ENCODE assay signal across 1 cellular context in genomic region chr15:40893019-40893723, GRCh38.
TF ChIP-seq lines count a peak whose summit lies in the region.

No MANE protein-coding gene starts in this region.

TF ChIP-seq in GM23338, 12 proteins besides CTCF, POLR2A, EP300 and RAD21 (continued from another document):
- TF ChIP-seq ZNF331 (CRISPR knock-in tag; IDR thresholded peaks at IDR 0.05; ENCODE audit: low read depth) (no peak), CREB1 (CRISPR knock-in tag; IDR thresholded peaks at IDR 0.05; ENCODE audit: low read depth) (no peak), ETS1 (IDR thresholded peaks at IDR 0.05) (no peak), EZH2phosphoT487 (IDR thresholded peaks at IDR 0.05; ENCODE audit: unreplicated experiment) (no peak), JUNB (IDR thresholded peaks at IDR 0.05; ENCODE audit: unreplicated experiment) (no peak), ZNF462 (CRISPR knock-in tag; IDR thresholded peaks at IDR 0.05) (no peak), EZH2 (IDR thresholded peaks at IDR 0.05; ENCODE audit: low read depth, unreplicated experiment) (no peak), STAT1 (IDR thresholded peaks at IDR 0.05; ENCODE audit: unreplicated experiment) (no peak)
TF ChIP-seq in GM23338: peak in this region for 0.
